10 cellular contexts compared by ENCODE assay signal in genomic region chr19:1073956-1074511, GRCh38. TPM values are rescaled to one million over a fixed set of nuclear protein-coding genes. Genes with fewer than 3 reads are reported as not detected.
DNase-seq lines count a peak whose midpoint lies in the region; ATAC-seq and TF ChIP-seq lines count a peak whose summit lies in the region.
"Had no signal": no experiment of that assay in that cellular context is flagged by ENCODE, and none has a peak within 500 bp of the region (broad histone marks: within the 10 kb centered on the region; RNA-seq: fewer than 3 reads in every experiment).

No MANE protein-coding gene starts in this region.

- CTCF ChIA-PET in naive thymus-derived CD4-positive, alpha-beta T cell (lab: Charles Lee), result interaction anchor here (1.1 to 8.7 kb wide), 4 partner anchors 8 to 17 kb away, joined by 3 to 68 read pairs (median 8); partner anchors contain the start of gene ARHGAP45

- no peak for TF ChIP-seq CTCF in HL-60 (IDR thresholded peaks at IDR 0.05; ENCODE audit: insufficient read depth, low read length)

- H3K27ac ChIP-seq in CD4-positive, CD25-positive, alpha-beta regulatory T cell (ENCODE audit: insufficient read depth, low read length, poor library complexity, severe bottlenecking), result peak overlapping the region; percentile 63
- peak overlapping the region; percentile 46; the same call in 1 of the 2 replicates for H3K27ac ChIP-seq in HL-60 (replicated peaks)
- peak overlapping the region; percentile 61 for H3K27ac ChIP-seq in naive thymus-derived CD4-positive, alpha-beta T cell (ENCODE audit: low read depth, low read length)
- H3K27ac ChIP-seq: GM23248 had no signal

- H3K9me3 ChIP-seq in CD4-positive, CD25-positive, alpha-beta regulatory T cell (ENCODE audit: control insufficient read depth in 2 of 2, low read length in 2 of 2), result no peaks in the 10 kb centered on the region
- H3K9me3 ChIP-seq in naive thymus-derived CD4-positive, alpha-beta T cell (ENCODE audit: control insufficient read depth in 2 of 3, low read length in 3 of 3), result no peaks in the 10 kb centered on the region

- peaks cover 91% of the 10 kb centered on the region for H3K4me1 ChIP-seq in CD4-positive, CD25-positive, alpha-beta regulatory T cell (ENCODE audit: control insufficient read depth, insufficient read depth, low read length, poor library complexity, severe bottlenecking)
- peaks cover 65 to 73% of the 10 kb centered on the region in 2 donors for H3K4me1 ChIP-seq in naive thymus-derived CD4-positive, alpha-beta T cell (ENCODE audit: control insufficient read depth in 2 of 2, insufficient read depth in 2 of 2, low read length in 2 of 2)

- peaks cover 16% of the 10 kb centered on the region for H3K27me3 Mint-ChIP-seq in CD4-positive, CD25-positive, alpha-beta regulatory T cell
- no peaks in the 10 kb centered on the region for H3K27me3 Mint-ChIP-seq in naive thymus-derived CD4-positive, alpha-beta T cell

- POLR2A ChIA-PET in naive thymus-derived CD4-positive, alpha-beta T cell (lab: Charles Lee), result interaction anchor here (0.7 to 38.6 kb wide), 9 partner anchors 1 to 195 kb away, joined by 3 to 2022 read pairs (median 14); partner anchors contain the start of genes ABCA7, ARHGAP45, CIRBP and CNN2

- DNase-seq in CD4-positive, CD25-positive, alpha-beta regulatory T cell, result no peak
- DNase-seq in HL-60 (ENCODE audit: low read depth in 1 of 2, low spot score in 1 of 2) (no peak), KBM-7 (no peak), A172 (ENCODE audit: low spot score) (no peak), SW480 (ENCODE audit: low spot score) (no peak)
- peak; percentile 38 to 51 for DNase-seq in activated T-cell treated with anti-CD3 and anti-CD28 coated beads, Interleukin-2, amount 50 U/mL, for 48 hours
- DNase-seq in naive thymus-derived CD4-positive, alpha-beta T cell, result no peak
- DNase-seq in stimulated activated naive CD4-positive, alpha-beta T cell treated with Interleukin-2 at 50 U/mL for 16 hours (lab: John Stamatoyannopoulos, UW), result no peak
- DNase-seq: GM23248 had no signal

- H3K36me3 Mint-ChIP-seq in CD4-positive, CD25-positive, alpha-beta regulatory T cell, result peaks cover 36% of the 10 kb centered on the region
- H3K36me3 Mint-ChIP-seq in naive thymus-derived CD4-positive, alpha-beta T cell, result peaks cover 5 to 50% (median 30%) of the 10 kb centered on the region in 5 donors
- H3K36me3 Mint-ChIP-seq: brain had no signal

- H3K27ac Mint-ChIP-seq in CD4-positive, CD25-positive, alpha-beta regulatory T cell, result peak overlapping the region in 2 of 3 donors; percentile 26 to 67
- peak overlapping the region; percentile 76 to 100 (median 95) for H3K27ac Mint-ChIP-seq in naive thymus-derived CD4-positive, alpha-beta T cell
- H3K27ac Mint-ChIP-seq: brain had no signal

- peak overlapping the region; percentile 71 to 89 (median 87) for H3K4me3 Mint-ChIP-seq in CD4-positive, CD25-positive, alpha-beta regulatory T cell
- H3K4me3 Mint-ChIP-seq in naive thymus-derived CD4-positive, alpha-beta T cell, result peak overlapping the region; percentile 42 to 97 (median 80)
- H3K4me3 Mint-ChIP-seq: brain had no signal

- H3K4me1 Mint-ChIP-seq in CD4-positive, CD25-positive, alpha-beta regulatory T cell, result peaks cover 0 to 74% (median 21%) of the 10 kb centered on the region in 4 donors
- peaks cover 31 to 56% (median 46%) of the 10 kb centered on the region in 7 donors for H3K4me1 Mint-ChIP-seq in naive thymus-derived CD4-positive, alpha-beta T cell

- no peak for ATAC-seq in CD4-positive, CD25-positive, alpha-beta regulatory T cell (ENCODE audit: low read depth in 2 of 2)
- ATAC-seq in naive thymus-derived CD4-positive, alpha-beta T cell, result no peak

- H3K36me3 ChIP-seq in CD4-positive, CD25-positive, alpha-beta regulatory T cell (ENCODE audit: control insufficient read depth, insufficient read depth, low read length), result peaks cover 42% of the 10 kb centered on the region
- peaks cover 20 to 56% (median 49%) of the 10 kb centered on the region in 3 experiments for H3K36me3 ChIP-seq in naive thymus-derived CD4-positive, alpha-beta T cell (ENCODE audit: control insufficient read depth in 2 of 3, insufficient read depth in 3 of 3, low read length in 3 of 3)

- intact Hi-C loops in naive thymus-derived CD4-positive, alpha-beta T cell (cut with micrococcal nuclease), result no loop called here

- H3K4me3 ChIP-seq in CD4-positive, CD25-positive, alpha-beta regulatory T cell (ENCODE audit: low read depth, low read length), result no peak overlapping the region
- no peak overlapping the region for H3K4me3 ChIP-seq in HL-60 (replicated peaks; ENCODE audit: insufficient read depth, low read length)
- peak overlapping the region; percentile 37 for H3K4me3 ChIP-seq in naive thymus-derived CD4-positive, alpha-beta T cell (ENCODE audit: low read length)
- H3K4me3 ChIP-seq: GM23248 had no signal

- in situ Hi-C loops in KBM-7 (cut with MboI; ENCODE audit: low pct_unique_long_range_greater_than_20kb, low sequenced_read_pairs), result no loop called here

- no peaks in the 10 kb centered on the region for H3K27me3 ChIP-seq in CD4-positive, CD25-positive, alpha-beta regulatory T cell (ENCODE audit: control insufficient read depth, insufficient read depth, low read length)
- H3K27me3 ChIP-seq in HL-60 (ENCODE audit: insufficient read depth, poor library complexity, severe bottlenecking), result no peaks in the 10 kb centered on the region
- H3K27me3 ChIP-seq in naive thymus-derived CD4-positive, alpha-beta T cell (ENCODE audit: control insufficient read depth in 2 of 2, insufficient read depth in 2 of 2, low read length in 2 of 2), result no peaks in the 10 kb centered on the region

- peaks cover 0 to 2% (median 0%) of the 10 kb centered on the region in 7 donors for H3K9me3 Mint-ChIP-seq in CD4-positive, CD25-positive, alpha-beta regulatory T cell
- H3K9me3 Mint-ChIP-seq in naive thymus-derived CD4-positive, alpha-beta T cell, result peaks cover 0 to 5% (median 0%) of the 10 kb centered on the region in 11 donors
- H3K9me3 Mint-ChIP-seq: brain had no signal

RNA-seq across cellular contexts. Expression of gene ARHGAP45, which starts 7.1 kb away (rescaled TPM):
- 756 TPM for total RNA-seq in CD4-positive, CD25-positive, alpha-beta regulatory T cell
- polyA plus RNA-seq in CD4-positive, CD25-positive, alpha-beta regulatory T cell, result 100 to 1,000 TPM; 258 to 297 (median 277) TPM
- 1,000 to 10,000 TPM in 1 of 5 experiments, 100 to 1,000 TPM in 4; 467 to 1,030 (median 779) TPM for total RNA-seq in naive thymus-derived CD4-positive, alpha-beta T cell
- polyA plus RNA-seq in naive thymus-derived CD4-positive, alpha-beta T cell, result 100 to 1,000 TPM; 305 to 880 TPM
- total RNA-seq in A172 (2014; rRNA removed; shearing (Covaris generic)), result 3.1 and 4.9 TPM in 2 replicates

RNA-seq across cellular contexts. Expression of gene POLR2E, which starts 21.1 kb away (rescaled TPM):
- 72.4 TPM for total RNA-seq in CD4-positive, CD25-positive, alpha-beta regulatory T cell
- 100 to 1,000 TPM; 120 to 145 (median 133) TPM for polyA plus RNA-seq in CD4-positive, CD25-positive, alpha-beta regulatory T cell
- total RNA-seq in naive thymus-derived CD4-positive, alpha-beta T cell, result 100 to 1,000 TPM in 1 of 5 experiments, 10 to 100 TPM in 4; 75.3 to 157 (median 82.1) TPM
- 100 to 1,000 TPM; 136 to 179 TPM for polyA plus RNA-seq in naive thymus-derived CD4-positive, alpha-beta T cell
- 265 and 318 TPM in 2 replicates for total RNA-seq in A172 (2014; rRNA removed; shearing (Covaris generic))

RNA-seq across cellular contexts. Expression of gene GPX4, which starts 29.8 kb away (rescaled TPM):
- total RNA-seq in CD4-positive, CD25-positive, alpha-beta regulatory T cell, result 112 TPM
- 100 to 1,000 TPM; 318 to 406 (median 354) TPM for polyA plus RNA-seq in CD4-positive, CD25-positive, alpha-beta regulatory T cell
- total RNA-seq in naive thymus-derived CD4-positive, alpha-beta T cell, result 100 to 1,000 TPM; 122 to 235 (median 194) TPM
- 100 to 1,000 TPM; 417 to 522 TPM for polyA plus RNA-seq in naive thymus-derived CD4-positive, alpha-beta T cell
- total RNA-seq in A172 (2014; rRNA removed; shearing (Covaris generic)), result 323 and 353 TPM in 2 replicates

RNA-seq across cellular contexts. Expression of gene ABCA7, which starts 34.1 kb away (rescaled TPM):
- total RNA-seq in CD4-positive, CD25-positive, alpha-beta regulatory T cell, result 161 TPM
- 10 to 100 TPM in 1 of 4 donors, 1 to 10 TPM in 3; 3.4 to 13.3 (median 6.9) TPM for polyA plus RNA-seq in CD4-positive, CD25-positive, alpha-beta regulatory T cell
- 100 to 1,000 TPM in 4 of 5 experiments, 10 to 100 TPM in 1; 57.8 to 323 (median 155) TPM for total RNA-seq in naive thymus-derived CD4-positive, alpha-beta T cell
- polyA plus RNA-seq in naive thymus-derived CD4-positive, alpha-beta T cell, result 10 to 100 TPM in 1 of 2 donors, 1 to 10 TPM in 1; 6.6 to 25.5 TPM
- total RNA-seq in A172 (2014; rRNA removed; shearing (Covaris generic)), result 5.1 and 8.6 TPM in 2 replicates

RNA-seq across cellular contexts. Expression of gene CNN2, which starts 47.6 kb away (rescaled TPM):
- total RNA-seq in CD4-positive, CD25-positive, alpha-beta regulatory T cell, result 397 TPM
- 100 to 1,000 TPM; 378 to 426 (median 401) TPM for polyA plus RNA-seq in CD4-positive, CD25-positive, alpha-beta regulatory T cell
- 100 to 1,000 TPM; 234 to 440 (median 240) TPM for total RNA-seq in naive thymus-derived CD4-positive, alpha-beta T cell
- polyA plus RNA-seq in naive thymus-derived CD4-positive, alpha-beta T cell, result 100 to 1,000 TPM; 401 to 704 TPM
- 219 and 243 TPM in 2 replicates for total RNA-seq in A172 (2014; rRNA removed; shearing (Covaris generic))

Comparison
In these comparisons a context has a peak if more than half of its experiments do, and no peak if none do; other contexts are left out.
1. DNase-seq: peak in activated T-cell treated with anti-CD3 and anti-CD28 coated beads, Interleukin-2, amount 50 U/mL, for 48 hours (2 of 2); none in CD4-positive, CD25-positive, alpha-beta regulatory T cell (0 of 3), HL-60 (0 of 2), naive thymus-derived CD4-positive, alpha-beta T cell (0 of 9), KBM-7 (single experiment), A172 (single experiment), SW480 (single experiment) and stimulated activated naive CD4-positive, alpha-beta T cell treated with Interleukin-2 at 50 U/mL for 16 hours (single experiment).
2. RNA of gene ARHGAP45, which starts 7.1 kb away (total RNA-seq): 467 to 1,030 TPM in naive thymus-derived CD4-positive, alpha-beta T cell and 756 TPM in CD4-positive, CD25-positive, alpha-beta regulatory T cell (single experiment); 3.1 to 4.9 TPM in A172; every median in the first group is over 10 times any median in the second.
3. Peak in every context shown above with its lines, with median percentiles within 50 percentile points of each other: H3K27ac ChIP-seq.